In the genomic region with DNA sequence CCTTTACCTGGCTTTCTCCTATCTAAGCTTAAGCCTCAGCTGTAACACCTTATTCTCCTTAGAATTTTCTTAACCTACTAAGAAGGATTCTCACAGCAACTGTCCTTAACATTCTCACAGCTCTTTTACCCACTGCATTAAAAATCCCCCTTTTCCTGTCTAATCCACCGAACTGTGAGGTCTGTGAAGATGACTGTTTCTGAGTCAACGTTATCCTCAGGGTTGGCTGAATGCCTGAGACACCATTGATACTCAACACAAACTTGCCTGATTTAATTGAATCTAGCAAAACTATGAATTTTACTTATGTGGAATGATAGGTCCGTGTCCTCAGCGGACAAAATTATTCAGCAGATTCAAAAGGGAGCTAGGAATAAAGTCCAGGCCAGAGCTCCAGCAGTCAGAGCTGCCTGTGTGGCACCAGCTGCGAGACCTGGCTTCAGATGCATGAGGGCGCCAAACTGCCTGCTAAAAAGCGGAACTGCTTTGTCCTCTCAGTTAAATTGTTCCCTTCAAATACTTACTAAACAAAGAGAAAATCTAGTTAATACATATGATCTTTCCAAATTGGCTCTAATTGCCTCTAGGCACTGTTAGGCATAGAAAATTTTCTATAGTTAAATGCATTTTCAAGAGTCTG, we compare ENCODE assay signal across 8 cellular contexts. TPM values are rescaled to one million over a fixed set of nuclear protein-coding genes. Genes with fewer than 3 reads are reported as not detected.
DNase-seq lines count a peak whose midpoint lies in the region; ATAC-seq lines count a peak whose summit lies in the region.

No MANE protein-coding gene starts in this region.

- DNase-seq in NCI-H146 treated with DMSO at 0.1 percent for 48 hours (lab: John Stamatoyannopoulos, UW; ENCODE audit: unreplicated experiment) (peak; percentile 82), astrocyte of the hippocampus (ENCODE audit: low read depth, low spot score) (peak; percentile 64), posterior cingulate gyrus (peak in 9 of 10 donors; percentile 11 to 86 (median 23)), T1000 (lab: John Stamatoyannopoulos, UW) (no peak), globus pallidus (ENCODE audit: low spot score) (no peak)
- DNase-seq in activated CD8-positive, alpha-beta T cell treated with anti-CD3 and anti-CD28 coated beads, Interleukin-2, amount 10 ng/mL, durations not matched to agents 7 days and 5 days = no peak

- CTCF ChIA-PET in activated CD8-positive, alpha-beta T cell treated with anti-CD3 and anti-CD28 coated beads, Interleukin-2, amount 10 ng/mL, durations not matched to agents 7 days and 5 days (lab: Charles Lee) = interaction anchor here (1.3 to 2.9 kb wide), 4 partner anchors 21 to 77 kb away, joined by 3 to 13 read pairs (median 8); no protein-coding TSS in a partner anchor

- no peak overlapping the region for H3K4me3 Mint-ChIP-seq in activated CD8-positive, alpha-beta T cell treated with anti-CD3 and anti-CD28 coated beads, Interleukin-2, amount 10 ng/mL, durations not matched to agents 7 days and 5 days

- H3K9me3 Mint-ChIP-seq in activated CD8-positive, alpha-beta T cell treated with anti-CD3 and anti-CD28 coated beads, Interleukin-2, amount 10 ng/mL, durations not matched to agents 7 days and 5 days (ENCODE audit: insufficient read depth) = no peaks in the 10 kb centered on the region

- H3K27me3 Mint-ChIP-seq in activated CD8-positive, alpha-beta T cell treated with anti-CD3 and anti-CD28 coated beads, Interleukin-2, amount 10 ng/mL, durations not matched to agents 7 days and 5 days (ENCODE audit: low read depth) = peaks cover 6% of the 10 kb centered on the region

- no peaks in the 10 kb centered on the region for H3K36me3 Mint-ChIP-seq in activated CD8-positive, alpha-beta T cell treated with anti-CD3 and anti-CD28 coated beads, Interleukin-2, amount 10 ng/mL, durations not matched to agents 7 days and 5 days (ENCODE audit: low read depth)

- intact Hi-C loops in posterior cingulate gyrus (cut with DNase I) = loop anchor here (10.0 kb wide), 1 partner anchor 58 kb away; no protein-coding TSS in a partner anchor

- POLR2A ChIA-PET in activated CD8-positive, alpha-beta T cell treated with anti-CD3 and anti-CD28 coated beads, Interleukin-2, amount 10 ng/mL, durations not matched to agents 7 days and 5 days (lab: Charles Lee) = no interaction called here

- no peaks in the 10 kb centered on the region for H3K4me1 Mint-ChIP-seq in activated CD8-positive, alpha-beta T cell treated with anti-CD3 and anti-CD28 coated beads, Interleukin-2, amount 10 ng/mL, durations not matched to agents 7 days and 5 days (ENCODE audit: low read depth)

- ATAC-seq in GM21360 (IDR thresholded peaks at IDR 0.05; ENCODE audit: unreplicated experiment) (peak; percentile 53), HG02588 (IDR thresholded peaks at IDR 0.05; ENCODE audit: unreplicated experiment) (no peak)
- no peak for ATAC-seq in activated CD8-positive, alpha-beta T cell treated with anti-CD3 and anti-CD28 coated beads, Interleukin-2, amount 10 ng/mL, durations not matched to agents 7 days and 5 days

- no peak overlapping the region for H3K27ac Mint-ChIP-seq in activated CD8-positive, alpha-beta T cell treated with anti-CD3 and anti-CD28 coated beads, Interleukin-2, amount 10 ng/mL, durations not matched to agents 7 days and 5 days

RNA-seq across cellular contexts. Expression of a gene that starts 33.4 kb away (rescaled TPM):
- total RNA-seq in activated CD8-positive, alpha-beta T cell treated with anti-CD3 and anti-CD28 coated beads, Interleukin-2, amount 10 ng/mL, durations not matched to agents 7 days and 5 days = 1 to 10 TPM; 3.2 to 4.4 TPM

Comparison
In these comparisons a context has a peak if more than half of its experiments do, and no peak if none do; other contexts are left out.
1. DNase-seq: peak in NCI-H146 treated with DMSO at 0.1 percent for 48 hours (single experiment), astrocyte of the hippocampus (single experiment) and posterior cingulate gyrus (9 of 10); none in T1000 (single experiment), globus pallidus (single experiment) and activated CD8-positive, alpha-beta T cell treated with anti-CD3 and anti-CD28 coated beads, Interleukin-2, amount 10 ng/mL, durations not matched to agents 7 days and 5 days (single experiment).